Comparison of ENCODE assay signal across 7 cellular contexts in genomic region chr9:119933191-119933590, GRCh38.
"Had no signal": no experiment of that assay in that cellular context is flagged by ENCODE, and none has a peak within 500 bp of the region (broad histone marks: within the 10 kb centered on the region; RNA-seq: fewer than 3 reads in every experiment).

No MANE protein-coding gene starts in this region.

- H3K36me3 Mint-ChIP-seq: IgD-negative memory B cell had no signal

- H3K4me3 Mint-ChIP-seq: HFFc6, IgD-negative memory B cell had no signal

- H3K27ac Mint-ChIP-seq: HFFc6, IgD-negative memory B cell had no signal

- ATAC-seq: HCT116, HepG2 had no signal

- H3K4me1 Mint-ChIP-seq: IgD-negative memory B cell had no signal

- DNase-seq: GM23248, GOT3, H7, HFFc6 had no signal
